29 cellular contexts compared by ENCODE assay signal in the genomic region with DNA sequence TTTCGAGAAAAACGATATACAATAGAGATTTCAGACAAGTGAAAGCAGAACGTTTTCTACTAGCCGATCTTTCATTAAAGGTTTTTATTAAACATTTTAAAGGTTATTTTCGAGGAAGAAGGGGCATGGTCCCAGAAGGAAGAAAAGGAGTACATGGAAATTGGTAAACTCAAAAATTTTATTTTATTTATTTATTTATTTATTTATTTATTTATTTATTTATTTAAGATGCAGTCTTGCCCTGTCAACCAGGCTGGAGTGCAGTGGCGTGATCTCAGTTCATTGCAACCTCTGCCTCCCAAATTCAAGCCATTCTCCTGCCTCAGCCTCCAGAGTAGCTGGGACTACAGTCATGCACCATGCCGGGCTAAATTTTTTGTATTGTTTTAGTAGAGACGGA.
"Had no signal": no experiment of that assay in that cellular context is flagged by ENCODE, and none has a peak within 500 bp of the region (broad histone marks: within the 10 kb centered on the region; RNA-seq: fewer than 3 reads in every experiment).

No MANE protein-coding gene starts in this region.

- H3K4me3 ChIP-seq: colonic mucosa, coronary artery, dorsolateral prefrontal cortex, esophagus muscularis mucosa, esophagus squamous epithelium, gastrocnemius medialis, gastroesophageal sphincter, heart left ventricle, heart right ventricle, hepatocyte had no signal

- H3K27ac ChIP-seq: colonic mucosa, coronary artery, dorsolateral prefrontal cortex, epithelial cell of prostate, esophagus muscularis mucosa, esophagus squamous epithelium, foreskin keratinocyte, gastrocnemius medialis, gastroesophageal sphincter, heart left ventricle, heart right ventricle, hepatocyte had no signal

- H3K9me3 ChIP-seq: colonic mucosa, esophagus muscularis mucosa, esophagus squamous epithelium, gastrocnemius medialis, gastroesophageal sphincter had no signal

- DNase-seq: colonic mucosa; cortex of kidney; dermis blood vessel endothelial cell; dorsolateral prefrontal cortex; effector CD4-positive, alpha-beta T cell; effector CD8-positive, alpha-beta T cell; effector memory CD4-positive, alpha-beta T cell; effector memory CD8-positive, alpha-beta T cell; endodermal cell; erythroblast; esophagus squamous epithelium; foreskin fibroblast; foreskin keratinocyte; foreskin melanocyte; gastrocnemius medialis; glutamatergic neuron; head of caudate nucleus; heart left ventricle; heart right ventricle had no signal

- H3K36me3 ChIP-seq: colonic mucosa, esophagus muscularis mucosa, esophagus squamous epithelium, gastrocnemius medialis, gastroesophageal sphincter had no signal

- ATAC-seq: effector memory CD8-positive, alpha-beta T cell; esophagus mucosa; foreskin keratinocyte; gastrocnemius medialis; gastroesophageal sphincter; heart left ventricle; heart right ventricle had no signal

- H3K4me1 ChIP-seq: colonic mucosa, esophagus muscularis mucosa, esophagus squamous epithelium, foreskin keratinocyte, gastrocnemius medialis, gastroesophageal sphincter, heart left ventricle, heart right ventricle had no signal

- H3K4me2 ChIP-seq: hepatocyte had no signal

- FAIRE-seq: colon, endometrium, endothelial cell of umbilical vein, frontal cortex had no signal
